ENCODE assay signal across 8 cellular contexts in the genomic region with DNA sequence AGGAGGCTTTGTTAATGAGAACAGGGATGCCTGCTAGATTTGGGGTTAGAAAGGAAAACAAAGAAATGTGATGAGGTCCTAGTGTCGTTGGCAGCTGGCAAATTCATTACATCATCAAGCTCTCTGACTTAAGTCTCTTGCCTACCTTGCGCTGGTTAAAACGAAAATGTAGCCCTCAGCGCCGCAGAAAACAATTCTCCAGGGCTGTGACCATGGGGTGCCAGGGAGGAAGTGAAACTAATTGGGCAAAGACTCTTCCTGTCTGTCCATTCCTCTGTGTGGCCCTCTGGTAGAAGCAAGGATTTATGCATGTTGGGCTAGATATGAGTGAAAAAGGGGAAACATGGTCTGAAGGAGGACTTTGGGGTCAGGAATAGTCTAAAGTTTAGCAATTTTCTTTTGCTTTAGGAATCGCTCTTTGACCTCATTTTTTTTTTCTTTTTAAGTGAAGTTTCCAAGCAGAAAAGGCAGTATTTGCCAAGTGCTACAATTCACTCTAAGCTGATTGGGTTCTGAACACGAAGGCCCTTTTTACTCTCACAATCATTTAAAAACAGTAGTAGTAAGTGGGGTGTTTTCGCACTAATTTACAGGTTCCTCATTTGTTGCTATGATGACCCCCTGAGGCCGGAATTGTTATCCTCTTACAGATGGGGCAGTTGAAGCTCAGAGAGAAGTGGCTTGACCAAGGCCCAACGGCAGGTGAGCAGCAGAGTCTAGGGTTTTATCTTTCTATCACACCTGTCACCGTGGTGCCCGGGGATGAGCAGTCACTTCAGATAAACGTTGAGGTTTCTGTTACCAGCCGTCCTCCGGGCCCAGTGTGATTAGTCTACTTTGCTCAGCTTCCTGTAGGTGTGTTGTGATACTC.
DNase-seq lines count a peak whose midpoint lies in the region; ATAC-seq lines count a peak whose summit lies in the region.

No MANE protein-coding gene starts in this region.

- peaks cover 10% of the 10 kb centered on the region for H3K9me3 ChIP-seq in HUES6 (ENCODE audit: control insufficient read depth, insufficient read depth, low read depth, low read length)

- H3K4me1 ChIP-seq in HUES6 (ENCODE audit: control insufficient read depth, insufficient read depth, low read length): peaks cover 37% of the 10 kb centered on the region

- H3K9ac ChIP-seq in HUES6 (ENCODE audit: low read length): no peak overlapping the region

- H3K36me3 ChIP-seq in HUES6 (ENCODE audit: control insufficient read depth, insufficient read depth, low read length): no peaks in the 10 kb centered on the region

- DNase-seq in activated effector memory CD4-positive, alpha-beta T cell treated with Interleukin-2 at 50 U/mL for 16 hours: peak; percentile 63
- DNase-seq in middle frontal gyrus (ENCODE audit: extremely low spot score, low spot score) (no peak), DMS114 treated with DMSO at 0.1 percent for 48 hours (lab: John Stamatoyannopoulos, UW; ENCODE audit: unreplicated experiment) (no peak), NCI-H345 (lab: John Stamatoyannopoulos, UW) (no peak), RKO (ENCODE audit: low spot score) (no peak)

- no peaks in the 10 kb centered on the region for H3K27me3 ChIP-seq in HUES6 (ENCODE audit: control insufficient read depth, insufficient read depth, low read length)

- peak; percentile 27 for ATAC-seq in GM18502 (IDR thresholded peaks at IDR 0.05; ENCODE audit: poor library complexity, unreplicated experiment)

- H3K4me3 ChIP-seq in HUES6 (ENCODE audit: low read depth, low read length) (no peak overlapping the region), skin epidermis (no peak overlapping the region)

- H3K27ac ChIP-seq in HUES6 (ENCODE audit: low read depth, low read length) (0 out of 2 replicates have a peak overlapping the region, but pooled peaks have one; percentile 31), skin epidermis (peak overlapping the region in 14 of 21 experiments; percentile 6 to 86 (median 70))
